Comparison of ENCODE assay signal across 20 cellular contexts in genomic region chr7:111951027-111951426, GRCh38.
A peak's percentile ranks its signal among the peaks of the same experiment; 100 is the strongest.
DNase-seq lines count a peak whose midpoint lies in the region; FAIRE-seq and TF ChIP-seq lines count a peak whose summit lies in the region.
"Had no signal": no experiment of that assay in that cellular context is flagged by ENCODE, and none has a peak within 500 bp of the region (broad histone marks: within the 10 kb centered on the region; RNA-seq: fewer than 3 reads in every experiment).

No MANE protein-coding gene starts in this region.

- H3K79me2 ChIP-seq in astrocyte (ENCODE audit: insufficient read depth, low read length) = no peaks in the 10 kb centered on the region

- no peaks in the 10 kb centered on the region for H3K4me1 ChIP-seq in astrocyte (ENCODE audit: insufficient read depth, low read length)
- H3K4me1 ChIP-seq: Caco-2 had no signal

- H3K27me3 Mint-ChIP-seq in astrocyte (ENCODE audit: low read depth, unreplicated experiment) = no peaks in the 10 kb centered on the region
- H3K27me3 Mint-ChIP-seq: CD4-positive, alpha-beta T cell had no signal

- DNase-seq in LHCN-M2 (ENCODE audit: low read depth) (peak; percentile 10), RCC 7860 (ENCODE audit: low spot score) (no peak), astrocyte (ENCODE audit: low read depth) (peak; percentile 38), fibroblast of mammary gland (ENCODE audit: low read depth) (peak; percentile 31), SIG-M5 (lab: John Stamatoyannopoulos, UW) (no peak), posterior vena cava (ENCODE audit: low spot score) (no peak), T1000 (lab: John Stamatoyannopoulos, UW) (no peak)
- DNase-seq: AML-193; Caco-2; CD4-positive, alpha-beta T cell; GDM1; GOT3; H7; HFFc6 had no signal

- H3K27ac Mint-ChIP-seq in astrocyte (ENCODE audit: unreplicated experiment) = no peak overlapping the region
- H3K27ac Mint-ChIP-seq: CD4-positive, alpha-beta T cell; HFFc6 had no signal

- no peaks in the 10 kb centered on the region for H3K9me3 ChIP-seq in astrocyte (ENCODE audit: insufficient read depth, low read depth, low read length)
- H3K9me3 ChIP-seq: A549, Caco-2 had no signal

- H3K36me3 Mint-ChIP-seq in astrocyte (ENCODE audit: low read depth, unreplicated experiment) = peaks cover 4% of the 10 kb centered on the region

- no peak overlapping the region for H3K4me2 ChIP-seq in astrocyte (ENCODE audit: low read length)
- H3K4me2 ChIP-seq: A549 had no signal

- H3K4me3 Mint-ChIP-seq in astrocyte (ENCODE audit: unreplicated experiment) = no peak overlapping the region
- H3K4me3 Mint-ChIP-seq: CD4-positive, alpha-beta T cell; HFFc6 had no signal

- H3K36me3 ChIP-seq in astrocyte (ENCODE audit: insufficient read depth, low read length) = no peaks in the 10 kb centered on the region

- H4K20me1 ChIP-seq in astrocyte (ENCODE audit: insufficient read depth, low read length) = no peaks in the 10 kb centered on the region

- intact Hi-C loops in posterior vena cava (cut with DNase I) = no loop called here

- TF ChIP-seq CTCF in astrocyte (IDR thresholded peaks at IDR 0.05; ENCODE audit: insufficient read depth, low read depth, low read length) (no peak), fibroblast of mammary gland (conservative IDR thresholded peaks at IDR 0.05; ENCODE audit: control insufficient read depth, insufficient read depth, low read depth, low read length) (no peak)

- no peak overlapping the region for H3K27ac ChIP-seq in astrocyte (ENCODE audit: low read depth, low read length)
- H3K27ac ChIP-seq: A549, C4-2B, HL-60 had no signal

- H2AFZ ChIP-seq in astrocyte (ENCODE audit: low read depth, low read length) = no peak overlapping the region

- no peaks in the 10 kb centered on the region for H3K9me3 Mint-ChIP-seq in astrocyte (ENCODE audit: unreplicated experiment)
- H3K9me3 Mint-ChIP-seq: CD4-positive, alpha-beta T cell; HFFc6 had no signal

- FAIRE-seq in RCC 7860 (lab: Jason Lieb, UNC) (peak; percentile 39), astrocyte (lab: Jason Lieb, UNC) (no peak)
- FAIRE-seq: A549, D721Med, GM12892, GM18507 had no signal

- H3K4me3 ChIP-seq in astrocyte (ENCODE audit: insufficient read depth, low read depth, low read length) = no peak overlapping the region
- no peak overlapping the region for H3K4me3 ChIP-seq in fibroblast of mammary gland (ENCODE audit: control insufficient read depth, low read depth, low read length)
- H3K4me3 ChIP-seq: A549 had no signal

- H3K27me3 ChIP-seq in astrocyte (ENCODE audit: insufficient read depth, low read length) = no peaks in the 10 kb centered on the region

- H3K4me1 Mint-ChIP-seq in astrocyte (ENCODE audit: low read depth, unreplicated experiment) = peaks cover 16% of the 10 kb centered on the region

- no peak overlapping the region for H3K9ac ChIP-seq in astrocyte (ENCODE audit: low read length)

Comparison
In these comparisons a context has a peak if more than half of its experiments do, and no peak if none do; other contexts are left out.
1. DNase-seq: peak in LHCN-M2 (single experiment), astrocyte (single experiment) and fibroblast of mammary gland (single experiment); none in RCC 7860 (single experiment), SIG-M5 (single experiment), posterior vena cava (single experiment) and T1000 (single experiment).